ENCODE assay signal across 19 cellular contexts in genomic region chr15:32706704-32707103, GRCh38. TPM values are rescaled to one million over a fixed set of nuclear protein-coding genes. Genes with fewer than 3 reads are reported as not detected.
A peak's percentile ranks its signal among the peaks of the same experiment; 100 is the strongest.
DNase-seq lines count a peak whose midpoint lies in the region; FAIRE-seq and TF ChIP-seq lines count a peak whose summit lies in the region.
"Had no signal": no experiment of that assay in that cellular context is flagged by ENCODE, and none has a peak within 500 bp of the region (broad histone marks: within the 10 kb centered on the region; RNA-seq: fewer than 3 reads in every experiment).

No MANE protein-coding gene starts in this region.

- peak; percentile 38 for DNase-seq in AG08396 (ENCODE audit: low spot score)
- DNase-seq in HS-5 (ENCODE audit: low read depth): peak; percentile 82
- peak; percentile 54 for DNase-seq in T1000 (lab: John Stamatoyannopoulos, UW)
- peak; percentile 63 for DNase-seq in keratinocyte (ENCODE audit: low read depth, low spot score)
- DNase-seq in HK-2 (ENCODE audit: unreplicated experiment): no peak
- no peak for DNase-seq in NCI-H774 (lab: John Stamatoyannopoulos, UW)
- no peak for DNase-seq in DMS53 treated with DMSO at 0.1 percent for 48 hours (lab: John Stamatoyannopoulos, UW; ENCODE audit: unreplicated experiment)
- DNase-seq in activated naive CD4-positive, alpha-beta T cell treated with anti-CD3 and anti-CD28 coated beads for 36 hours: no peak
- DNase-seq: activated CD8-positive, alpha-beta memory T cell treated with anti-CD3 and anti-CD28 coated beads, Interleukin-2, amount 10 ng/mL, durations not matched to agents 7 days and 5 days; activated gamma-delta T cell; cortex of kidney; hippocampal formation; Kasumi-1; left cardiac atrium; NCI-H146; NCI-H345; stimulated activated naive CD8-positive, alpha-beta T cell treated with anti-CD3 and anti-CD28 coated beads, Interleukin-15, amount 100 ng/mL, for 72 hours; WERI-Rb-1 had no signal

- H3K79me2 ChIP-seq in keratinocyte (ENCODE audit: control insufficient read depth, insufficient read depth, low read length): no peaks in the 10 kb centered on the region

- TF ChIP-seq CTCF in keratinocyte (optimal IDR thresholded peaks at IDR 0.05 in 1 of 3, IDR thresholded peaks at IDR 0.05 in 1 of 3, conservative IDR thresholded peaks at IDR 0.05 in 1 of 3; ENCODE audit: extremely low read depth in 1 of 3, insufficient read depth in 2 of 3, low read length in 3 of 3): no peak

- no peak overlapping the region for H3K27ac Mint-ChIP-seq in activated naive CD4-positive, alpha-beta T cell treated with anti-CD3 and anti-CD28 coated beads for 36 hours
- H3K27ac Mint-ChIP-seq: activated CD8-positive, alpha-beta memory T cell treated with anti-CD3 and anti-CD28 coated beads, Interleukin-2, amount 10 ng/mL, durations not matched to agents 7 days and 5 days; stimulated activated naive CD8-positive, alpha-beta T cell treated with anti-CD3 and anti-CD28 coated beads, Interleukin-15, amount 100 ng/mL, for 72 hours had no signal

- H3K9me1 ChIP-seq in keratinocyte (ENCODE audit: control insufficient read depth, extremely low read depth, insufficient read depth, low read length): no peaks in the 10 kb centered on the region

- H3K4me3 ChIP-seq in keratinocyte (ENCODE audit: control insufficient read depth in 2 of 3, extremely low read depth in 1 of 3, insufficient read depth in 2 of 3, low read depth in 1 of 3, low read length in 3 of 3): no peak overlapping the region
- H3K4me3 ChIP-seq: SK-N-MC had no signal

- H3K27me3 Mint-ChIP-seq in activated naive CD4-positive, alpha-beta T cell treated with anti-CD3 and anti-CD28 coated beads for 36 hours (ENCODE audit: low read depth): peaks cover 26% of the 10 kb centered on the region

- H3K27ac ChIP-seq in keratinocyte (ENCODE audit: control insufficient read depth, insufficient read depth, low read length): no peak overlapping the region
- H3K27ac ChIP-seq: SK-N-MC, WERI-Rb-1 had no signal

- CTCF ChIA-PET in activated naive CD4-positive, alpha-beta T cell treated with anti-CD3 and anti-CD28 coated beads for 36 hours (lab: Charles Lee): no interaction called here

- H3K27me3 ChIP-seq in keratinocyte (ENCODE audit: control insufficient read depth, extremely low read depth, insufficient read depth, low read length): no peaks in the 10 kb centered on the region

- no peaks in the 10 kb centered on the region for H4K20me1 ChIP-seq in keratinocyte (ENCODE audit: control insufficient read depth, extremely low read depth, insufficient read depth, low read length)

- H3K9me3 Mint-ChIP-seq in activated naive CD4-positive, alpha-beta T cell treated with anti-CD3 and anti-CD28 coated beads for 36 hours: no peaks in the 10 kb centered on the region
- H3K9me3 Mint-ChIP-seq: stimulated activated naive CD8-positive, alpha-beta T cell treated with anti-CD3 and anti-CD28 coated beads, Interleukin-15, amount 100 ng/mL, for 72 hours had no signal

- intact Hi-C loops in activated naive CD4-positive, alpha-beta T cell treated with anti-CD3 and anti-CD28 coated beads for 36 hours (cut with micrococcal nuclease): no loop called here

- no peak overlapping the region for H3K9ac ChIP-seq in keratinocyte (ENCODE audit: control insufficient read depth, extremely low read depth, insufficient read depth, low read length)

- no peak overlapping the region for H2AFZ ChIP-seq in keratinocyte (ENCODE audit: control insufficient read depth, low read length)

- FAIRE-seq in keratinocyte (lab: Jason Lieb, UNC): peak; percentile 39

- H3K4me1 ChIP-seq in keratinocyte (ENCODE audit: control insufficient read depth, extremely low read depth, insufficient read depth, low read length): peaks cover 18% of the 10 kb centered on the region

- no peaks in the 10 kb centered on the region for H3K4me1 Mint-ChIP-seq in activated naive CD4-positive, alpha-beta T cell treated with anti-CD3 and anti-CD28 coated beads for 36 hours (ENCODE audit: low read depth)
- H3K4me1 Mint-ChIP-seq: activated CD8-positive, alpha-beta memory T cell treated with anti-CD3 and anti-CD28 coated beads, Interleukin-2, amount 10 ng/mL, durations not matched to agents 7 days and 5 days; stimulated activated naive CD8-positive, alpha-beta T cell treated with anti-CD3 and anti-CD28 coated beads, Interleukin-15, amount 100 ng/mL, for 72 hours had no signal

- dilution Hi-C loops in keratinocyte (cut with MboI; ENCODE audit: extremely low pct_ligation_motif_present, low sequenced_read_pairs): no loop called here

- H3K36me3 Mint-ChIP-seq in activated naive CD4-positive, alpha-beta T cell treated with anti-CD3 and anti-CD28 coated beads for 36 hours (ENCODE audit: low read depth): no peaks in the 10 kb centered on the region
- H3K36me3 Mint-ChIP-seq: activated CD8-positive, alpha-beta memory T cell treated with anti-CD3 and anti-CD28 coated beads, Interleukin-2, amount 10 ng/mL, durations not matched to agents 7 days and 5 days had no signal

- H3K4me2 ChIP-seq in keratinocyte (ENCODE audit: control insufficient read depth, extremely low read depth, insufficient read depth, low read depth, low read length): peak overlapping the region; percentile 45

- no peaks in the 10 kb centered on the region for H3K36me3 ChIP-seq in keratinocyte (ENCODE audit: control insufficient read depth in 2 of 2, extremely low read depth in 1 of 2, insufficient read depth in 2 of 2, low read length in 2 of 2)
- H3K36me3 ChIP-seq: WERI-Rb-1 had no signal

- H3K4me3 Mint-ChIP-seq in activated naive CD4-positive, alpha-beta T cell treated with anti-CD3 and anti-CD28 coated beads for 36 hours: no peak overlapping the region
- H3K4me3 Mint-ChIP-seq: activated CD8-positive, alpha-beta memory T cell treated with anti-CD3 and anti-CD28 coated beads, Interleukin-2, amount 10 ng/mL, durations not matched to agents 7 days and 5 days; stimulated activated naive CD8-positive, alpha-beta T cell treated with anti-CD3 and anti-CD28 coated beads, Interleukin-15, amount 100 ng/mL, for 72 hours had no signal

- H3K9me3 ChIP-seq in keratinocyte (ENCODE audit: control insufficient read depth, low read depth, low read length): no peaks in the 10 kb centered on the region

RNA-seq across cellular contexts. Expression of gene GREM1, which starts 11.1 kb away (rescaled TPM):
- polyA plus RNA-seq in keratinocyte: 0.02 to 0.04 TPM in 2 of 3 replicates, not detected in the other
- 0.10 TPM for polyA plus RNA-seq in keratinocyte (2011; ENCODE audit: low read depth)
- under 0.01 and 0.02 TPM in 2 replicates for polyA plus RNA-seq in keratinocyte (2011; cell fraction: cytosol; rRNA removed)
- 0.04 and 0.09 TPM in 2 replicates for polyA plus RNA-seq in keratinocyte (2011; cell fraction: nucleus; rRNA removed)
- polyA plus RNA-seq in keratinocyte (2012; ENCODE audit: low replicate concordance): 0.01 TPM in 1 of 2 replicates, not detected in the other
- polyA minus RNA-seq in keratinocyte: 0.62 TPM in 1 of 3 replicates, not detected in the others
- polyA minus RNA-seq in keratinocyte (2011; cell fraction: cytosol; rRNA and poly(A)+ RNA removed): not detected
- polyA minus RNA-seq in keratinocyte (2011; cell fraction: nucleus; rRNA and poly(A)+ RNA removed): not detected in 2 replicates
- not detected for total RNA-seq in activated naive CD4-positive, alpha-beta T cell treated with anti-CD3 and anti-CD28 coated beads for 36 hours
- total RNA-seq: activated CD8-positive, alpha-beta memory T cell treated with anti-CD3 and anti-CD28 coated beads, Interleukin-2, amount 10 ng/mL, durations not matched to agents 7 days and 5 days had no signal

Comparison
In these comparisons a context has a peak if more than half of its experiments do, and no peak if none do; other contexts are left out.
1. DNase-seq: peak in AG08396 (single experiment), HS-5 (single experiment), T1000 (single experiment) and keratinocyte (single experiment); none in HK-2 (single experiment), NCI-H774 (single experiment), DMS53 treated with DMSO at 0.1 percent for 48 hours (single experiment) and activated naive CD4-positive, alpha-beta T cell treated with anti-CD3 and anti-CD28 coated beads for 36 hours (single experiment).